Comparison of ENCODE assay signal across 18 cellular contexts in genomic region chr6:36136034-36136433, GRCh38.
"Had no signal": no experiment of that assay in that cellular context is flagged by ENCODE, and none has a peak within 500 bp of the region (broad histone marks: within the 10 kb centered on the region; RNA-seq: fewer than 3 reads in every experiment).

No MANE protein-coding gene starts in this region.

- FAIRE-seq: astrocyte had no signal

- H3K9me3 Mint-ChIP-seq: endodermal cell; naive thymus-derived CD8-positive, alpha-beta T cell had no signal

- H3K27me3 Mint-ChIP-seq: activated CD8-positive, alpha-beta memory T cell treated with anti-CD3 and anti-CD28 coated beads, Interleukin-2, amount 10 ng/mL, durations not matched to agents 7 days and 5 days; naive thymus-derived CD8-positive, alpha-beta T cell had no signal

- ATAC-seq: activated CD8-positive, alpha-beta memory T cell treated with anti-CD3 and anti-CD28 coated beads, Interleukin-2, amount 10 ng/mL, durations not matched to agents 7 days and 5 days; gastroesophageal sphincter; left lung; naive thymus-derived CD8-positive, alpha-beta T cell had no signal

- H3K9ac ChIP-seq: SK-N-SH had no signal

- DNase-seq: activated CD4-positive, alpha-beta T cell treated with anti-CD3 and anti-CD28 coated beads, Interleukin-2, amount 50 U/mL, for 48 hours; activated CD8-positive, alpha-beta memory T cell treated with anti-CD3 and anti-CD28 coated beads, Interleukin-2, amount 10 ng/mL, durations not matched to agents 7 days and 5 days; activated effector memory CD4-positive, alpha-beta T cell treated with anti-CD3 and anti-CD28 coated beads, Interleukin-2, amount 50 U/mL, for 16 hours; activated T-cell treated with anti-CD3 and anti-CD28 coated beads, Interleukin-2, amount 50 U/mL, for 1 hour; endodermal cell; islet precursor cell; left lung; mammary epithelial cell; naive thymus-derived CD8-positive, alpha-beta T cell; stimulated activated CD4-positive, alpha-beta T cell treated with anti-CD3 and anti-CD28 coated beads, Interleukin-2, amount 100 ng/mL, for 48 hours; stimulated activated naive CD4-positive, alpha-beta T cell; T-helper 1 cell; trophoblast cell had no signal

- H3K4me3 Mint-ChIP-seq: activated CD8-positive, alpha-beta memory T cell treated with anti-CD3 and anti-CD28 coated beads, Interleukin-2, amount 10 ng/mL, durations not matched to agents 7 days and 5 days; endodermal cell; naive thymus-derived CD8-positive, alpha-beta T cell had no signal

- H3K27ac Mint-ChIP-seq: activated CD8-positive, alpha-beta memory T cell treated with anti-CD3 and anti-CD28 coated beads, Interleukin-2, amount 10 ng/mL, durations not matched to agents 7 days and 5 days; endodermal cell; progenitor cell of endocrine pancreas had no signal

- H3K9me3 ChIP-seq: gastroesophageal sphincter, left lung, right atrium auricular region, SK-N-SH had no signal

- H3K4me2 ChIP-seq: SK-N-SH had no signal

- H3K27me3 ChIP-seq: left lung, right atrium auricular region had no signal

- H3K27ac ChIP-seq: gastroesophageal sphincter, left lung, right atrium auricular region had no signal

- H3K36me3 ChIP-seq: gastroesophageal sphincter, right atrium auricular region had no signal

- H3K4me3 ChIP-seq: gastroesophageal sphincter, left lung, right atrium auricular region had no signal
